11 cellular contexts compared by ENCODE assay signal in genomic region chr4:143372093-143372915, GRCh38. TPM values are rescaled to one million over a fixed set of nuclear protein-coding genes. Genes with fewer than 3 reads are reported as not detected.
DNase-seq lines count a peak whose midpoint lies in the region; ATAC-seq and TF ChIP-seq lines count a peak whose summit lies in the region.
"Had no signal": no experiment of that assay in that cellular context is flagged by ENCODE, and none has a peak within 500 bp of the region (broad histone marks: within the 10 kb centered on the region; RNA-seq: fewer than 3 reads in every experiment).

No MANE protein-coding gene starts in this region.

- DNase-seq in GM06990 (ENCODE audit: extremely low read depth, insufficient read length) (peak; percentile 40), NAMALWA (ENCODE audit: low spot score) (peak; percentile 48), posterior cingulate gyrus (no peak), SHP77 (lab: John Stamatoyannopoulos, UW) (no peak), NCI-H524 treated with DMSO at 0.1 percent for 48 hours (lab: John Stamatoyannopoulos, UW) (no peak)
- no peak for DNase-seq in activated T-helper 1 cell treated with anti-CD3 and anti-CD28 coated beads, Interleukin-12 subunit alpha, Interleukin-12 subunit beta, Interleukin-2, Interleukin-4 antibody, amounts not matched to agents 30 ng/mL and 10 ng/mL and 1 ng/mL, durations not matched to agents 14 hours and 24 hours and 36 hours (ENCODE audit: low spot score)
- DNase-seq: NCI-H226 had no signal

- peaks cover 2% of the 10 kb centered on the region for H3K27me3 Mint-ChIP-seq in activated T-helper 1 cell treated with anti-CD3 and anti-CD28 coated beads, Interleukin-12 subunit alpha, Interleukin-12 subunit beta, Interleukin-2, Interleukin-4 antibody, amounts not matched to agents 30 ng/mL and 10 ng/mL and 1 ng/mL, durations not matched to agents 14 hours and 24 hours and 36 hours (ENCODE audit: insufficient read depth)

- no peak overlapping the region for H3K4me3 ChIP-seq in GM06990 (replicated peaks; ENCODE audit: low read depth, low read length)

- no peak overlapping the region for H3K4me3 Mint-ChIP-seq in activated T-helper 1 cell treated with anti-CD3 and anti-CD28 coated beads, Interleukin-12 subunit alpha, Interleukin-12 subunit beta, Interleukin-2, Interleukin-4 antibody, amounts not matched to agents 30 ng/mL and 10 ng/mL and 1 ng/mL, durations not matched to agents 14 hours and 24 hours and 36 hours
- H3K4me3 Mint-ChIP-seq: T-helper 1 cell treated with Interleukin-12 subunit alpha and Interleukin-12 subunit beta and Interleukin-4 antibody, amounts not matched to agents 30 μg/mL and 1 μg/mL, for 36 hours had no signal

- peak; percentile 68 for ATAC-seq in GM19397 (IDR thresholded peaks at IDR 0.05; ENCODE audit: unreplicated experiment)
- peak; percentile 80 for ATAC-seq in HG02938 (IDR thresholded peaks at IDR 0.05; ENCODE audit: unreplicated experiment)
- ATAC-seq: HepG2 had no signal

- no peak overlapping the region for H3K27ac Mint-ChIP-seq in activated T-helper 1 cell treated with anti-CD3 and anti-CD28 coated beads, Interleukin-12 subunit alpha, Interleukin-12 subunit beta, Interleukin-2, Interleukin-4 antibody, amounts not matched to agents 30 ng/mL and 10 ng/mL and 1 ng/mL, durations not matched to agents 14 hours and 24 hours and 36 hours
- H3K27ac Mint-ChIP-seq: T-helper 1 cell treated with Interleukin-12 subunit alpha and Interleukin-12 subunit beta and Interleukin-4 antibody, amounts not matched to agents 30 μg/mL and 1 μg/mL, for 36 hours had no signal

- no peaks in the 10 kb centered on the region for H3K27me3 ChIP-seq in GM06990 (replicated peaks; ENCODE audit: control insufficient read depth, insufficient read depth, low read length)

- no peaks in the 10 kb centered on the region for H3K36me3 Mint-ChIP-seq in activated T-helper 1 cell treated with anti-CD3 and anti-CD28 coated beads, Interleukin-12 subunit alpha, Interleukin-12 subunit beta, Interleukin-2, Interleukin-4 antibody, amounts not matched to agents 30 ng/mL and 10 ng/mL and 1 ng/mL, durations not matched to agents 14 hours and 24 hours and 36 hours (ENCODE audit: low read depth)

- no peaks in the 10 kb centered on the region for H3K36me3 ChIP-seq in GM06990 (ENCODE audit: control insufficient read depth, insufficient read depth, low read length)

- no peak for TF ChIP-seq CTCF in GM06990 (IDR thresholded peaks at IDR 0.05; ENCODE audit: insufficient read depth, low read length, poor library complexity, severe bottlenecking)

- no peaks in the 10 kb centered on the region for H3K4me1 Mint-ChIP-seq in activated T-helper 1 cell treated with anti-CD3 and anti-CD28 coated beads, Interleukin-12 subunit alpha, Interleukin-12 subunit beta, Interleukin-2, Interleukin-4 antibody, amounts not matched to agents 30 ng/mL and 10 ng/mL and 1 ng/mL, durations not matched to agents 14 hours and 24 hours and 36 hours (ENCODE audit: low read depth)

- no peaks in the 10 kb centered on the region for H3K9me3 Mint-ChIP-seq in activated T-helper 1 cell treated with anti-CD3 and anti-CD28 coated beads, Interleukin-12 subunit alpha, Interleukin-12 subunit beta, Interleukin-2, Interleukin-4 antibody, amounts not matched to agents 30 ng/mL and 10 ng/mL and 1 ng/mL, durations not matched to agents 14 hours and 24 hours and 36 hours

- intact Hi-C loops in posterior cingulate gyrus (cut with DNase I) = loop anchor here (10.0 kb wide), 1 partner anchor 142 kb away; the partner anchor contains the start of gene SMARCA5
- intact Hi-C loops in activated T-helper 1 cell treated with anti-CD3 and anti-CD28 coated beads, Interleukin-12 subunit alpha, Interleukin-12 subunit beta, Interleukin-2, Interleukin-4 antibody, amounts not matched to agents 30 ng/mL and 10 ng/mL and 1 ng/mL, durations not matched to agents 14 hours and 24 hours and 36 hours (cut with micrococcal nuclease) = no loop called here

RNA-seq across cellular contexts. Expression of gene GAB1, which starts 35.6 kb away (rescaled TPM):
- 0.66 and 1.4 TPM in 2 replicates for total RNA-seq in activated T-helper 1 cell treated with anti-CD3 and anti-CD28 coated beads, Interleukin-12 subunit alpha, Interleukin-12 subunit beta, Interleukin-2, Interleukin-4 antibody, amounts not matched to agents 30 ng/mL and 10 ng/mL and 1 ng/mL, durations not matched to agents 14 hours and 24 hours and 36 hours

Comparison
In these comparisons a context has a peak if more than half of its experiments do, and no peak if none do; other contexts are left out.
1. DNase-seq: peak in GM06990 (single experiment) and NAMALWA (single experiment); none in posterior cingulate gyrus (0 of 10), SHP77 (0 of 2), NCI-H524 treated with DMSO at 0.1 percent for 48 hours (single experiment) and activated T-helper 1 cell treated with anti-CD3 and anti-CD28 coated beads, Interleukin-12 subunit alpha, Interleukin-12 subunit beta, Interleukin-2, Interleukin-4 antibody, amounts not matched to agents 30 ng/mL and 10 ng/mL and 1 ng/mL, durations not matched to agents 14 hours and 24 hours and 36 hours (single experiment).